ENCODE assay signal across 25 cellular contexts in the genomic region with DNA sequence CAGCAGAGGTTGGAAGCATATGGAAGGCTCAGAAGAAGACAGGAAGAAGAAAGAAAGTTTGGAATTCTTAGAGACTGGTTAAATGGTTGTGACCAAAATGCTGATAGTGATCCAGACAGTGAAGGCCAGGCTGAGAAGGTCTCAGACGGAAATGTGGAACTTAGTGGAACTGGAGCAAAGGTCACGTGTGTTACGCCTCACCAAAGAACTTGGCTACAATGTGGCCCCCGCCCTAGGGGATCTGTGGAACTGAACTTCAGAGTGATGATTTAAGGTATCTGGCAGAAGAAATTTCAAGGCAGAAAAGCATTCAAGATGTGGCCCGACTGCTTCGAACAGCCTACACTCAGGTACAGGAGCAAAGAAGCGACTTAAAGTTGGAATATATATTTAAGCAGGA.
DNase-seq lines count a peak whose midpoint lies in the region; ATAC-seq and TF ChIP-seq lines count a peak whose summit lies in the region.
"Had no signal": no experiment of that assay in that cellular context is flagged by ENCODE, and none has a peak within 500 bp of the region (broad histone marks: within the 10 kb centered on the region; RNA-seq: fewer than 3 reads in every experiment).

No MANE protein-coding gene starts in this region.

- H3K27ac ChIP-seq in GM23338 (ENCODE audit: low read depth) (peak overlapping the region; percentile 73), smooth muscle cell (ENCODE audit: low read depth) (peak overlapping the region; percentile 22)
- H3K27ac ChIP-seq: sigmoid colon had no signal

- H3K9me3 ChIP-seq in adipocyte (ENCODE audit: control insufficient read depth, low read length), result no peaks in the 10 kb centered on the region
- no peaks in the 10 kb centered on the region for H3K9me3 ChIP-seq in smooth muscle cell (replicated peaks; ENCODE audit: low read depth)
- H3K9me3 ChIP-seq: sigmoid colon, SK-N-SH had no signal

- H3K27me3 ChIP-seq in GM23338 (ENCODE audit: insufficient read depth) (no peaks in the 10 kb centered on the region), adipocyte (replicated peaks; ENCODE audit: control insufficient read depth, insufficient read depth, low read length) (no peaks in the 10 kb centered on the region), smooth muscle cell (ENCODE audit: low read depth) (no peaks in the 10 kb centered on the region)
- H3K27me3 ChIP-seq: sigmoid colon had no signal

- H3F3A ChIP-seq in GM23338 (replicated peaks; ENCODE audit: low read depth) (no peaks in the 10 kb centered on the region), smooth muscle cell (ENCODE audit: low read depth) (peaks cover 7% of the 10 kb centered on the region)

- H2AFZ ChIP-seq in GM23338, result no peak overlapping the region
- no peak overlapping the region for H2AFZ ChIP-seq in smooth muscle cell (ENCODE audit: low read depth)

- 0 out of 2 replicates have a peak, but pooled peaks cover 4% of the 10 kb centered on the region for H4K20me1 ChIP-seq in GM23338 (replicated peaks; ENCODE audit: insufficient read depth)
- H4K20me1 ChIP-seq in smooth muscle cell (ENCODE audit: low read depth), result peaks cover 13% of the 10 kb centered on the region

- H3K4me1 ChIP-seq in GM23338 (ENCODE audit: insufficient read depth) (peaks cover 14% of the 10 kb centered on the region; the same call in 1 of the 2 replicates), adipocyte (ENCODE audit: control insufficient read depth, insufficient read depth, low read length) (peaks cover 39% of the 10 kb centered on the region), smooth muscle cell (ENCODE audit: low read depth) (peaks cover 6% of the 10 kb centered on the region)

- DNase-seq in GM23338 (ENCODE audit: low spot score) (no peak), adipocyte (ENCODE audit: low read depth) (no peak), left ventricle myocardium superior (no peak), smooth muscle cell (lab: John Stamatoyannopoulos, UW; ENCODE audit: unreplicated experiment) (no peak), T-helper 9 cell (no peak), DMS153 (lab: John Stamatoyannopoulos, UW) (no peak), LoVo (ENCODE audit: low spot score) (no peak)
- DNase-seq: activated CD4-positive, alpha-beta T cell treated with anti-CD3 and anti-CD28 coated beads, Interleukin-2, amount 50 U/mL, for 48 hours; activated CD8-positive, alpha-beta memory T cell treated with anti-CD3 and anti-CD28 coated beads, Interleukin-2, amount 50 U/mL, for 4 hours; activated naive CD4-positive, alpha-beta T cell; amniotic stem cell; C1 segment of cervical spinal cord; DMS79; immature natural killer cell; left cardiac atrium; mesenchymal stem cell; NCI-H1048; NCI-H1694 treated with DMSO at 0.1 percent for 48 hours; NCI-H2171; sigmoid colon; SK-N-SH; stimulated activated CD4-positive, alpha-beta T cell treated with anti-CD3 and anti-CD28 coated beads, Interleukin-4, amount 100 ng/mL, for 24 hours; trophoblast cell had no signal

- no peak overlapping the region for H3K4me3 Mint-ChIP-seq in GM23338
- H3K4me3 Mint-ChIP-seq: brain, immature natural killer cell had no signal

- H3K36me3 ChIP-seq in GM23338 (ENCODE audit: insufficient read depth), result peaks cover 9% of the 10 kb centered on the region
- no peaks in the 10 kb centered on the region for H3K36me3 ChIP-seq in adipocyte (ENCODE audit: control insufficient read depth, insufficient read depth, low read length, severe bottlenecking)
- H3K36me3 ChIP-seq in smooth muscle cell (ENCODE audit: low read depth), result no peaks in the 10 kb centered on the region
- H3K36me3 ChIP-seq: sigmoid colon had no signal

- H3K27me3 Mint-ChIP-seq in GM23338 (ENCODE audit: insufficient read depth, low read depth, poor library complexity), result peaks cover 6% of the 10 kb centered on the region
- H3K27me3 Mint-ChIP-seq: brain had no signal

- H3K79me2 ChIP-seq in GM23338 (replicated peaks; ENCODE audit: insufficient read depth) (peaks cover 9% of the 10 kb centered on the region; the same call in 1 of the 2 replicates), smooth muscle cell (ENCODE audit: low read depth) (peaks cover 60% of the 10 kb centered on the region)

- ATAC-seq in GM23338 (no peak), left ventricle myocardium superior (peak; percentile 58)
- ATAC-seq: activated CD4-positive, CD25-positive, alpha-beta regulatory T cell treated with anti-CD3 and anti-CD28 coated beads, Interleukin-2, amount 50 U/mL, for 24 hours had no signal

- H3K4me2 ChIP-seq in GM23338 (peak overlapping the region; percentile 41), smooth muscle cell (no peak overlapping the region)
- H3K4me2 ChIP-seq: SK-N-SH had no signal

- TF ChIP-seq CTCF in GM23338 (conservative IDR thresholded peaks at IDR 0.05; ENCODE audit: low read depth in 2 of 2), result no peak
- no peak for TF ChIP-seq CTCF in smooth muscle cell (IDR thresholded peaks at IDR 0.05; ENCODE audit: borderline replicate concordance, insufficient read depth, poor library complexity, severe bottlenecking)

- intact Hi-C loops in left ventricle myocardium superior (cut with micrococcal nuclease), result no loop called here

- peaks cover 29% of the 10 kb centered on the region for H3K9me3 Mint-ChIP-seq in GM23338
- H3K9me3 Mint-ChIP-seq: immature natural killer cell had no signal

- peaks cover 29% of the 10 kb centered on the region for H3K36me3 Mint-ChIP-seq in GM23338 (ENCODE audit: low read depth)
- H3K36me3 Mint-ChIP-seq: immature natural killer cell had no signal

- peaks cover 12% of the 10 kb centered on the region; the same call in 1 of the 2 replicates for H3K9me2 ChIP-seq in GM23338 (ENCODE audit: insufficient read depth)
- H3K9me2 ChIP-seq: SK-N-SH had no signal

- WGBS in smooth muscle cell (ENCODE audit: low lambda C conversion rate), result 73% methylated on average over 7 of the region's 7 CpGs

- peaks cover 24% of the 10 kb centered on the region for H3K4me1 Mint-ChIP-seq in GM23338

- no peak overlapping the region for H3K27ac Mint-ChIP-seq in GM23338

- H3K9ac ChIP-seq in adipocyte (ENCODE audit: low read length), result no peak overlapping the region
- H3K9ac ChIP-seq in smooth muscle cell (ENCODE audit: low read depth), result no peak overlapping the region
- H3K9ac ChIP-seq: SK-N-SH had no signal

- H3K4me3 ChIP-seq in GM23338, result no peak overlapping the region
- peak overlapping the region; percentile 3 for H3K4me3 ChIP-seq in adipocyte (ENCODE audit: low read length)
- H3K4me3 ChIP-seq in smooth muscle cell, result no peak overlapping the region
- H3K4me3 ChIP-seq: sigmoid colon had no signal

TF ChIP-seq in GM23338, 12 proteins besides CTCF, POLR2A, EP300 and RAD21:
- no peak for TF ChIP-seq POLR2AphosphoS5 (IDR thresholded peaks at IDR 0.05; ENCODE audit: low read depth)
- TF ChIP-seq, protein P1, sequence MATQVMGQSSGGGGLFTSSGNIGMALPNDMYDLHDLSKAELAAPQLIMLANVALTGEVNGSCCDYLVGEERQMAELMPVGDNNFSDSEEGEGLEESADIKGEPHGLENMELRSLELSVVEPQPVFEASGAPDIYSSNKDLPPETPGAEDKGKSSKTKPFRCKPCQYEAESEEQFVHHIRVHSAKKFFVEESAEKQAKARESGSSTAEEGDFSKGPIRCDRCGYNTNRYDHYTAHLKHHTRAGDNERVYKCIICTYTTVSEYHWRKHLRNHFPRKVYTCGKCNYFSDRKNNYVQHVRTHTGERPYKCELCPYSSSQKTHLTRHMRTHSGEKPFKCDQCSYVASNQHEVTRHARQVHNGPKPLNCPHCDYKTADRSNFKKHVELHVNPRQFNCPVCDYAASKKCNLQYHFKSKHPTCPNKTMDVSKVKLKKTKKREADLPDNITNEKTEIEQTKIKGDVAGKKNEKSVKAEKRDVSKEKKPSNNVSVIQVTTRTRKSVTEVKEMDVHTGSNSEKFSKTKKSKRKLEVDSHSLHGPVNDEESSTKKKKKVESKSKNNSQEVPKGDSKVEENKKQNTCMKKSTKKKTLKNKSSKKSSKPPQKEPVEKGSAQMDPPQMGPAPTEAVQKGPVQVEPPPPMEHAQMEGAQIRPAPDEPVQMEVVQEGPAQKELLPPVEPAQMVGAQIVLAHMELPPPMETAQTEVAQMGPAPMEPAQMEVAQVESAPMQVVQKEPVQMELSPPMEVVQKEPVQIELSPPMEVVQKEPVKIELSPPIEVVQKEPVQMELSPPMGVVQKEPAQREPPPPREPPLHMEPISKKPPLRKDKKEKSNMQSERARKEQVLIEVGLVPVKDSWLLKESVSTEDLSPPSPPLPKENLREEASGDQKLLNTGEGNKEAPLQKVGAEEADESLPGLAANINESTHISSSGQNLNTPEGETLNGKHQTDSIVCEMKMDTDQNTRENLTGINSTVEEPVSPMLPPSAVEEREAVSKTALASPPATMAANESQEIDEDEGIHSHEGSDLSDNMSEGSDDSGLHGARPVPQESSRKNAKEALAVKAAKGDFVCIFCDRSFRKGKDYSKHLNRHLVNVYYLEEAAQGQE (IDR thresholded peaks at IDR 0.05; ENCODE audit: unreplicated experiment), result no peak
- TF ChIP-seq, protein P2, sequence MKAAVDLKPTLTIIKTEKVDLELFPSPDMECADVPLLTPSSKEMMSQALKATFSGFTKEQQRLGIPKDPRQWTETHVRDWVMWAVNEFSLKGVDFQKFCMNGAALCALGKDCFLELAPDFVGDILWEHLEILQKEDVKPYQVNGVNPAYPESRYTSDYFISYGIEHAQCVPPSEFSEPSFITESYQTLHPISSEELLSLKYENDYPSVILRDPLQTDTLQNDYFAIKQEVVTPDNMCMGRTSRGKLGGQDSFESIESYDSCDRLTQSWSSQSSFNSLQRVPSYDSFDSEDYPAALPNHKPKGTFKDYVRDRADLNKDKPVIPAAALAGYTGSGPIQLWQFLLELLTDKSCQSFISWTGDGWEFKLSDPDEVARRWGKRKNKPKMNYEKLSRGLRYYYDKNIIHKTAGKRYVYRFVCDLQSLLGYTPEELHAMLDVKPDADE (IDR thresholded peaks at IDR 0.05), result no peak
- TF ChIP-seq ZNF114 (CRISPR knock-in tag; IDR thresholded peaks at IDR 0.05), result no peak
